Comparison of ENCODE assay signal across 17 cellular contexts in the genomic region with DNA sequence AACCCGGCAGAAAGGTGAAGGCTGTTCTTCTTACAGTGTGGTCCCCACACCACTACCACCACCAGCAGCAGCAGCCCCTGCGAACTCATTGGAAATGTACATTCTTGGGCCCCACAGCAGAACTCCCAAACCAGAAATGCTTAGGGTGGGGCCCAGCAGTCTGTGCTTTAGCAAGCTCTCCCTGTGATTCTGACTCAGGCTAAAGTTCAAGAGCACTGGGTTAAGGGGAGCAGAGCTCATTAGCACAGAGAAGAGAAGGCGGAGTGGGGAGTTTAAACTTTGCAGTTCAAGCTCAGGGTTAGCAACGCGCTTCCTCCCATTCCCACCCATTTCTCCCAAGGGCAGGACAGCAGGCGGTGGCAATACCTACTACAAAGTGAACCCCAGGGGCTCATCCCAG.
DNase-seq lines count a peak whose midpoint lies in the region; ATAC-seq and TF ChIP-seq lines count a peak whose summit lies in the region.
"Had no signal": no experiment of that assay in that cellular context is flagged by ENCODE, and none has a peak within 500 bp of the region (broad histone marks: within the 10 kb centered on the region; RNA-seq: fewer than 3 reads in every experiment).

No MANE protein-coding gene starts in this region.

- no peaks in the 10 kb centered on the region for H3K36me3 Mint-ChIP-seq in dendritic cell treated with granulocyte-macrophage colony-stimulating factor and Interleukin-4, amounts not matched to agents 40 ng/mL and 50 ng/mL, for 4 days (ENCODE audit: low read depth)
- H3K36me3 Mint-ChIP-seq in CD8-positive, alpha-beta memory T cell, result no peaks in the 10 kb centered on the region
- H3K36me3 Mint-ChIP-seq: IgD-negative memory B cell had no signal

- H4K8ac ChIP-seq in neuronal stem cell (ENCODE audit: low read depth, low read length), result no peak overlapping the region

- H3K27me3 ChIP-seq in gastroesophageal sphincter (no peaks in the 10 kb centered on the region), neuronal stem cell (ENCODE audit: control insufficient read depth in 3 of 3, insufficient read depth in 3 of 3, low read depth in 1 of 3, low read length in 3 of 3) (no peaks in the 10 kb centered on the region), upper lobe of right lung (no peaks in the 10 kb centered on the region), A673 (replicated peaks; ENCODE audit: insufficient read depth, low read depth, low read length, poor library complexity) (no peaks in the 10 kb centered on the region)
- no peaks in the 10 kb centered on the region for H3K27me3 ChIP-seq in CD8-positive, alpha-beta memory T cell (ENCODE audit: insufficient read depth, low read length, poor library complexity, severe bottlenecking)
- H3K27me3 ChIP-seq: Peyer's patch, SJSA1 had no signal

- H3K14ac ChIP-seq in neuronal stem cell (ENCODE audit: low read length), result no peak overlapping the region

- H3K27ac Mint-ChIP-seq in dendritic cell treated with granulocyte-macrophage colony-stimulating factor and Interleukin-4, amounts not matched to agents 40 ng/mL and 50 ng/mL, for 4 days, result peak overlapping the region; percentile 30
- H3K27ac Mint-ChIP-seq in CD8-positive, alpha-beta memory T cell, result no peak overlapping the region
- H3K27ac Mint-ChIP-seq: IgD-negative memory B cell had no signal

- no peak overlapping the region for H2BK120ac ChIP-seq in neuronal stem cell (ENCODE audit: low read depth, low read length)

- peaks cover 5% of the 10 kb centered on the region for H3K9me3 Mint-ChIP-seq in dendritic cell treated with granulocyte-macrophage colony-stimulating factor and Interleukin-4, amounts not matched to agents 40 ng/mL and 50 ng/mL, for 4 days
- H3K9me3 Mint-ChIP-seq in CD8-positive, alpha-beta memory T cell, result no peaks in the 10 kb centered on the region
- H3K9me3 Mint-ChIP-seq: IgD-negative memory B cell had no signal

- H3K4me3 ChIP-seq in gastroesophageal sphincter (no peak overlapping the region), neuronal stem cell (ENCODE audit: low read length in 2 of 2) (no peak overlapping the region), upper lobe of right lung (no peak overlapping the region), A673 (ENCODE audit: low read depth, low read length, poor library complexity, severe bottlenecking) (no peak overlapping the region)
- no peak overlapping the region for H3K4me3 ChIP-seq in CD8-positive, alpha-beta memory T cell (ENCODE audit: low read length)
- H3K4me3 ChIP-seq: Peyer's patch, SJSA1 had no signal

- H2BK12ac ChIP-seq in neuronal stem cell (ENCODE audit: low read length), result no peak overlapping the region

- no peak for TF ChIP-seq POLR2A in gastroesophageal sphincter (IDR thresholded peaks at IDR 0.05)

- H3K27me3 Mint-ChIP-seq in dendritic cell treated with granulocyte-macrophage colony-stimulating factor and Interleukin-4, amounts not matched to agents 40 ng/mL and 50 ng/mL, for 4 days, result peaks cover 40% of the 10 kb centered on the region
- H3K27me3 Mint-ChIP-seq in CD8-positive, alpha-beta memory T cell, result peaks cover 8 to 18% of the 10 kb centered on the region in 2 donors

- CTCF ChIA-PET in CD8-positive, alpha-beta memory T cell (lab: Charles Lee), result no interaction called here
- CTCF ChIA-PET in A673 (lab: Charles Lee), result no interaction called here

- TF ChIP-seq CTCF in gastroesophageal sphincter (IDR thresholded peaks at IDR 0.05) (no peak), upper lobe of right lung (IDR thresholded peaks at IDR 0.05) (no peak), A673 (conservative IDR thresholded peaks at IDR 0.05; ENCODE audit: low read depth, low read length) (no peak)

- H3K4me1 ChIP-seq in gastroesophageal sphincter (no peaks in the 10 kb centered on the region), neuronal stem cell (ENCODE audit: control insufficient read depth in 2 of 2, insufficient read depth in 1 of 2, low read depth in 1 of 2, low read length in 2 of 2) (peaks cover 5 to 16% of the 10 kb centered on the region in 2 donors), upper lobe of right lung (no peaks in the 10 kb centered on the region), A673 (ENCODE audit: insufficient read depth, low read length, poor library complexity, severe bottlenecking) (no peaks in the 10 kb centered on the region)
- H3K4me1 ChIP-seq in CD8-positive, alpha-beta memory T cell (ENCODE audit: insufficient read depth, low read length), result no peaks in the 10 kb centered on the region
- H3K4me1 ChIP-seq: Peyer's patch, SJSA1 had no signal

- H4K91ac ChIP-seq in neuronal stem cell (ENCODE audit: low read depth, low read length, poor library complexity), result no peak overlapping the region

- peak overlapping the region; percentile 61 for H2AFZ ChIP-seq in neuronal stem cell (ENCODE audit: low read length)

- intact Hi-C loops in dendritic cell treated with granulocyte-macrophage colony-stimulating factor and Interleukin-4, amounts not matched to agents 40 ng/mL and 50 ng/mL, for 4 days (cut with micrococcal nuclease), result no loop called here
- intact Hi-C loops in upper lobe of right lung (cut with DNase I), result no loop called here
- intact Hi-C loops in A673 (cut with micrococcal nuclease; ENCODE audit: unreplicated experiment), result no loop called here

- H3K18ac ChIP-seq in neuronal stem cell (ENCODE audit: low read length), result no peak overlapping the region

- H2BK15ac ChIP-seq in neuronal stem cell (ENCODE audit: low read length), result no peak overlapping the region

- H3K9me3 ChIP-seq in gastroesophageal sphincter, result no peaks in the 10 kb centered on the region
- H3K9me3 ChIP-seq in neuronal stem cell (replicated peaks in 1 of 2; ENCODE audit: control insufficient read depth in 2 of 2, insufficient read depth in 1 of 2, low read depth in 1 of 2, low read length in 2 of 2), result no peaks in the 10 kb centered on the region
- no peaks in the 10 kb centered on the region for H3K9me3 ChIP-seq in upper lobe of right lung
- no peaks in the 10 kb centered on the region for H3K9me3 ChIP-seq in CD8-positive, alpha-beta memory T cell (ENCODE audit: low read length)
- no peaks in the 10 kb centered on the region for H3K9me3 ChIP-seq in A673 (ENCODE audit: low read depth, low read length, poor library complexity, severe bottlenecking)
- H3K9me3 ChIP-seq: Peyer's patch, SJSA1 had no signal

- BruUV-seq in A673 (replicated peaks; lab: Mats Ljungman, UMichigan), result no TSS peak

- H2AK5ac ChIP-seq in neuronal stem cell (ENCODE audit: low read depth, low read length), result no peak overlapping the region

- no peak for TF ChIP-seq EP300 in gastroesophageal sphincter (IDR thresholded peaks at IDR 0.05)

- ATAC-seq in gastroesophageal sphincter (peak; percentile 55), upper lobe of right lung (peak; percentile 90)
- no peak for ATAC-seq in stimulated activated naive CD8-positive, alpha-beta T cell treated with anti-CD3 and anti-CD28 coated beads, Interleukin-15, Interleukin-2, amounts not matched to agents 100 U/mL and 50 U/mL, for 24 hours

- H3K36me3 ChIP-seq in gastroesophageal sphincter (no peaks in the 10 kb centered on the region), neuronal stem cell (replicated peaks in 1 of 2; ENCODE audit: control insufficient read depth in 2 of 2, insufficient read depth in 2 of 2, low read length in 2 of 2) (no peaks in the 10 kb centered on the region), upper lobe of right lung (no peaks in the 10 kb centered on the region), A673 (ENCODE audit: insufficient read depth, low read length, poor library complexity, severe bottlenecking) (no peaks in the 10 kb centered on the region)
- H3K36me3 ChIP-seq in CD8-positive, alpha-beta memory T cell (ENCODE audit: insufficient read depth, low read length), result no peaks in the 10 kb centered on the region
- H3K36me3 ChIP-seq: Peyer's patch, SJSA1 had no signal

- H3K4me1 Mint-ChIP-seq in dendritic cell treated with granulocyte-macrophage colony-stimulating factor and Interleukin-4, amounts not matched to agents 40 ng/mL and 50 ng/mL, for 4 days (ENCODE audit: low read depth), result peaks cover 22% of the 10 kb centered on the region
- no peaks in the 10 kb centered on the region for H3K4me1 Mint-ChIP-seq in CD8-positive, alpha-beta memory T cell
- H3K4me1 Mint-ChIP-seq: IgD-negative memory B cell had no signal

- no peak for DNase-seq in neuronal stem cell (ENCODE audit: low spot score)
- no peak for DNase-seq in upper lobe of right lung
- DNase-seq in stimulated activated naive CD8-positive, alpha-beta T cell treated with anti-CD3 and anti-CD28 coated beads, Interleukin-15, Interleukin-2, amounts not matched to agents 100 U/mL and 50 U/mL, for 24 hours, result no peak
- DNase-seq in CD8-positive, alpha-beta memory T cell, result no peak
- no peak for DNase-seq in A673 (ENCODE audit: low spot score)
- DNase-seq: AML-193, DMS79, Karpas-422, NCI-H1436, NCI-H2081, Peyer's patch had no signal

- H3K23ac ChIP-seq in neuronal stem cell (ENCODE audit: low read depth, low read length, poor library complexity), result no peak overlapping the region

- no peak overlapping the region for H2BK5ac ChIP-seq in neuronal stem cell (ENCODE audit: low read length)

- H3K4me3 Mint-ChIP-seq in dendritic cell treated with granulocyte-macrophage colony-stimulating factor and Interleukin-4, amounts not matched to agents 40 ng/mL and 50 ng/mL, for 4 days, result no peak overlapping the region
- no peak overlapping the region for H3K4me3 Mint-ChIP-seq in CD8-positive, alpha-beta memory T cell
- H3K4me3 Mint-ChIP-seq: IgD-negative memory B cell had no signal

- 84 to 97% methylated on average over 5 to 6 of the region's 6 CpGs for WGBS in gastroesophageal sphincter (ENCODE audit: low coverage in 1 of 2), 2 donors
- no CpG with 5 or more reads among the region's 6 CpGs for WGBS in neuronal stem cell (ENCODE audit: extremely low coverage in 2 of 2, insufficient read length in 2 of 2, insufficient replicate concordance in 1 of 2), 2 donors

- no peak overlapping the region for H3K4me2 ChIP-seq in neuronal stem cell (ENCODE audit: insufficient read depth, low read length, poor library complexity, severe bottlenecking)

- H3K27ac ChIP-seq in gastroesophageal sphincter (peak overlapping the region in 2 of 4 donors; percentile 7 to 45), neuronal stem cell (replicated peaks; ENCODE audit: low read length) (no peak overlapping the region), upper lobe of right lung (no peak overlapping the region), A673 (ENCODE audit: low read depth, low read length, poor library complexity, severe bottlenecking) (no peak overlapping the region)
- no peak overlapping the region for H3K27ac ChIP-seq in CD8-positive, alpha-beta memory T cell (ENCODE audit: low read depth, low read length)
- H3K27ac ChIP-seq: C4-2B, HL-60, Peyer's patch, SJSA1 had no signal

- no peaks in the 10 kb centered on the region for H3K79me1 ChIP-seq in neuronal stem cell (ENCODE audit: low read depth, low read length)

- H3K9ac ChIP-seq in neuronal stem cell (ENCODE audit: low read depth, low read length, poor library complexity), result no peak overlapping the region

- H3K4ac ChIP-seq in neuronal stem cell (ENCODE audit: low read length), result no peak overlapping the region

- POLR2A ChIA-PET in CD8-positive, alpha-beta memory T cell (lab: Charles Lee), result no interaction called here
- POLR2A ChIA-PET in A673 (lab: Charles Lee; ENCODE audit: low non-redundant PET), result no interaction called here
